8 cellular contexts compared by ENCODE assay signal in the genomic region with DNA sequence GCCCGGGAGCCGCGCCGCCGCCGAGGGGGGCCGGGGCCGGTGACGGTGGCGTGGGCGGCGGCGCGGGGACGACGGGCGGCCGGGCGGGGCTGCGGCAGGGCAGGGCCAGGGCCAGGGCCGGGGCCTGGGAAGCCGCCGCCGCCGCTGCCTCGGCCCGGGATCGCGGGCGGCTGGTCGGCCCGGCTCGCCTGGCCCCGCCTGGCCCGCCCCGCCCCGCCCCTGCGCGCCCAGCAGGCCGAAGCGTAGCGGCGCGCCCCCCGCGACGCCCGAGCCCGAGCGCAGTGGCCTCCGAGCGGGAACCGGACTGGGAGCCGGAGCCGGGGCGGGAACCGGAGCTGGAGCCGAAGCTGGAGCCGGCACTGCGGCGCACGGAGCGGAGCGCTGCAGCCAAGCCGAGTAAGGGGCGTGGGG. TPM values are rescaled to one million over a fixed set of nuclear protein-coding genes. Genes with fewer than 3 reads are reported as not detected.
DNase-seq lines count a peak whose midpoint lies in the region; ATAC-seq lines count a peak whose summit lies in the region.

A gene with protein sequence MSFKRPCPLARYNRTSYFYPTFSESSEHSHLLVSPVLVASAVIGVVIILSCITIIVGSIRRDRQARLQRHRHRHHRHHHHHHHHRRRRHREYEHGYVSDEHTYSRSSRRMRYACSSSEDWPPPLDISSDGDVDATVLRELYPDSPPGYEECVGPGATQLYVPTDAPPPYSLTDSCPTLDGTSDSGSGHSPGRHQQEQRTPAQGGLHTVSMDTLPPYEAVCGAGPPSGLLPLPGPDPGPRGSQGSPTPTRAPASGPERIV (plus strand): TSS at position 260 of the 411 bp plus-strand sequence. CDS start 10,382 bp downstream, outside the sequence.

- peaks cover 91% of the 10 kb centered on the region for H3K27me3 ChIP-seq in HUES6 (ENCODE audit: control insufficient read depth, insufficient read depth, low read length)
- H3K27me3 ChIP-seq in mesenchymal stem cell (ENCODE audit: control insufficient read depth in 1 of 2, insufficient read depth in 1 of 2, low read length in 2 of 2) = peaks cover 18 to 41% of the 10 kb centered on the region in 2 experiments

- no peak within 1 kb of the TSS for H3K27ac Mint-ChIP-seq in dendritic cell treated with granulocyte-macrophage colony-stimulating factor and Interleukin-4, amounts not matched to agents 40 ng/mL and 50 ng/mL, for 4 days

- no peaks in the 10 kb centered on the region for H3K9me3 Mint-ChIP-seq in dendritic cell treated with granulocyte-macrophage colony-stimulating factor and Interleukin-4, amounts not matched to agents 40 ng/mL and 50 ng/mL, for 4 days

- H3K4me3 ChIP-seq in HUES6 (ENCODE audit: low read depth, low read length) (peak within 1 kb of the TSS; percentile 69), mesenchymal stem cell (ENCODE audit: insufficient read depth in 1 of 2, low read depth in 1 of 2, low read length in 2 of 2) (peak within 1 kb of the TSS; percentile 73 to 79)

- H2AFZ ChIP-seq in mesenchymal stem cell (ENCODE audit: low read depth, low read length) = no peak within 1 kb of the TSS

- peaks cover 88% of the 10 kb centered on the region for H3K27me3 Mint-ChIP-seq in dendritic cell treated with granulocyte-macrophage colony-stimulating factor and Interleukin-4, amounts not matched to agents 40 ng/mL and 50 ng/mL, for 4 days

- H4K8ac ChIP-seq in mesenchymal stem cell (ENCODE audit: low read length) = no peak within 1 kb of the TSS

- H2BK5ac ChIP-seq in mesenchymal stem cell (ENCODE audit: low read depth, low read length, poor library complexity, severe bottlenecking) = no peak within 1 kb of the TSS

- peak; percentile 66 for DNase-seq in AG08396 (ENCODE audit: low spot score)
- no peak for DNase-seq in mesenchymal stem cell
- DNase-seq in AML-193 (lab: John Stamatoyannopoulos, UW) = no peak
- no peak for DNase-seq in HPDE6-E6E7 (ENCODE audit: extremely low spot score)

- no peak within 1 kb of the TSS for H2BK15ac ChIP-seq in mesenchymal stem cell (ENCODE audit: low read depth, poor library complexity, severe bottlenecking)

- H3K4me1 ChIP-seq in HUES6 (ENCODE audit: control insufficient read depth, insufficient read depth, low read length) (peaks cover 14% of the 10 kb centered on the region), mesenchymal stem cell (ENCODE audit: control insufficient read depth, insufficient read depth, low read depth, low read length) (peaks cover 31% of the 10 kb centered on the region)

- no peaks in the 10 kb centered on the region for H3K36me3 Mint-ChIP-seq in dendritic cell treated with granulocyte-macrophage colony-stimulating factor and Interleukin-4, amounts not matched to agents 40 ng/mL and 50 ng/mL, for 4 days (ENCODE audit: low read depth)

- H3K79me1 ChIP-seq in mesenchymal stem cell (replicated peaks; ENCODE audit: low read length, poor library complexity, severe bottlenecking) = peaks cover 5% of the 10 kb centered on the region

- H3K27ac ChIP-seq in HUES6 (ENCODE audit: low read depth, low read length) = no peak within 1 kb of the TSS
- H3K27ac ChIP-seq in mesenchymal stem cell (ENCODE audit: low read length, poor library complexity, severe bottlenecking) = no peak within 1 kb of the TSS

- H3K9ac ChIP-seq in HUES6 (ENCODE audit: low read length) = no peak within 1 kb of the TSS
- peak within 1 kb of the TSS; percentile 57 for H3K9ac ChIP-seq in mesenchymal stem cell (ENCODE audit: low read length)

- H3K4me3 Mint-ChIP-seq in dendritic cell treated with granulocyte-macrophage colony-stimulating factor and Interleukin-4, amounts not matched to agents 40 ng/mL and 50 ng/mL, for 4 days = peak within 1 kb of the TSS; percentile 57

- H3K14ac ChIP-seq in mesenchymal stem cell (ENCODE audit: low read length in 2 of 2) = peak within 1 kb of the TSS in 1 of 2 experiments; percentile 64

- 0% methylated on average over 18 of the region's 66 CpGs for whole genome bisulfite sequencing in mesenchymal stem cell

- intact Hi-C loops in dendritic cell treated with granulocyte-macrophage colony-stimulating factor and Interleukin-4, amounts not matched to agents 40 ng/mL and 50 ng/mL, for 4 days (cut with micrococcal nuclease) = no loop called here

- peak within 1 kb of the TSS in 1 of 2 experiments; percentile 37 for H2BK12ac ChIP-seq in mesenchymal stem cell (ENCODE audit: low read length in 2 of 2)

- ATAC-seq in HG02885 (IDR thresholded peaks at IDR 0.05; ENCODE audit: poor library complexity, unreplicated experiment) = no peak
- no peak for ATAC-seq in HG02884 (IDR thresholded peaks at IDR 0.05; ENCODE audit: unreplicated experiment)

- H3K4ac ChIP-seq in mesenchymal stem cell (ENCODE audit: low read depth in 1 of 2, low read length in 2 of 2) = no peak within 1 kb of the TSS

- peak within 1 kb of the TSS in 1 of 2 experiments; percentile 44 for H3K18ac ChIP-seq in mesenchymal stem cell (ENCODE audit: low read depth in 1 of 2, low read length in 2 of 2)

- no peak within 1 kb of the TSS for H2BK120ac ChIP-seq in mesenchymal stem cell (ENCODE audit: low read depth, low read length)

- H3K9me3 ChIP-seq in HUES6 (ENCODE audit: control insufficient read depth, insufficient read depth, low read depth, low read length) = no peaks in the 10 kb centered on the region
- H3K9me3 ChIP-seq in mesenchymal stem cell (ENCODE audit: control insufficient read depth, low read length) = no peaks in the 10 kb centered on the region

- H3K36me3 ChIP-seq in HUES6 (ENCODE audit: control insufficient read depth, insufficient read depth, low read length) (no peaks in the 10 kb centered on the region), mesenchymal stem cell (ENCODE audit: control insufficient read depth in 1 of 2, insufficient read depth in 2 of 2, low read depth in 1 of 2, low read length in 2 of 2) (no peaks in the 10 kb centered on the region)

- peak within 1 kb of the TSS; percentile 96 for H3K4me2 ChIP-seq in mesenchymal stem cell (ENCODE audit: low read length, poor library complexity, severe bottlenecking)

- H4K91ac ChIP-seq in mesenchymal stem cell (ENCODE audit: low read length) = no peak within 1 kb of the TSS

- no peak within 1 kb of the TSS for H2AK5ac ChIP-seq in mesenchymal stem cell (ENCODE audit: low read length, severe bottlenecking)

- H3K4me1 Mint-ChIP-seq in dendritic cell treated with granulocyte-macrophage colony-stimulating factor and Interleukin-4, amounts not matched to agents 40 ng/mL and 50 ng/mL, for 4 days (ENCODE audit: low read depth) = peaks cover 27% of the 10 kb centered on the region

- peak within 1 kb of the TSS in 1 of 2 experiments; percentile 34 for H3K23ac ChIP-seq in mesenchymal stem cell (ENCODE audit: low read length in 2 of 2)

RNA-seq across cellular contexts. Expression of the gene that starts here (rescaled TPM):
- polyA plus RNA-seq in mesenchymal stem cell (2013, experiment 1 of 2) = 0.10 TPM
- polyA plus RNA-seq in mesenchymal stem cell (2013, experiment 2 of 2) = 0.07 TPM
